In the genomic region with DNA sequence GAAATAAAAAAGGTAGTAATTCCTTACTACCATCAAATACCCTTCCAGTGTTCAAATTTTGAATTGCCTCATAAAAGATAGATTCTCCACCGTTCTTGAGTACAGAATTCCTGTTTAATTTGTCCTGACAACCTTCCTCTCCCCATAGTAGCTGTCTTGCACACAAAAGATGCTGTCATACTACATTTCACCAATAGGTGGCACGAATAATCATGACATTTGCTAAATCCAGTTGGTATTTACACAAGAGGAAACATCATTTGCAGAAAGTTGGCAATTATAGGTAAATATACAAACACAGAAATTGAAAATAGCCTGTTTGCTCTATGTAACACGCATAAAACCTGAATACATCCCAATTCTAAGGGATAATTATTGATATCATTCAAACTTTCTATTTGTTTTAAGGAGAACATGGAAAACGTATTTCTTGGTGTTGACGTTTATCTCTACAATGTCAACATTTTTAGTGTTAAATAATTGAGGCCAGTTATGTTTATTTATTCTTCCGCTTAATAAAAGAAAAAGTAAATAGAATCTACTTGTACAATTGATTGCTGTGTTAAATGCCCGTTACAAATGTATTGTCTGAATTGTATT, we compare ENCODE assay signal across 9 cellular contexts. TPM values are rescaled to one million over a fixed set of nuclear protein-coding genes. Genes with fewer than 3 reads are reported as not detected.
DNase-seq lines count a peak whose midpoint lies in the region; ATAC-seq, FAIRE-seq and TF ChIP-seq lines count a peak whose summit lies in the region.
"Had no signal": no experiment of that assay in that cellular context is flagged by ENCODE, and none has a peak within 500 bp of the region (broad histone marks: within the 10 kb centered on the region; RNA-seq: fewer than 3 reads in every experiment).

No MANE protein-coding gene starts in this region.

- no peak overlapping the region for H3K9ac ChIP-seq in HepG2 (ENCODE audit: insufficient read depth, low read depth, low read length)

- FAIRE-seq in HepG2 (lab: Jason Lieb, UNC), result peak; percentile 87

- TF ChIP-seq EP300 in HepG2 (IDR thresholded peaks at IDR 0.05; ENCODE audit: low read depth in 2 of 2, low read length in 2 of 2), result no peak
- TF ChIP-seq EP300 in HepG2 (CRISPR knock-in tag; IDR thresholded peaks at IDR 0.05; ENCODE audit: borderline replicate concordance), result no peak

- no TSS peak for BruUV-seq in HepG2 (replicated peaks; lab: Mats Ljungman, UMichigan)

- in situ Hi-C loops in T47D (cut with HindIII; ENCODE audit: low pct_unique_long_range_greater_than_20kb, low sequenced_read_pairs), result no loop called here
- in situ Hi-C loops in HepG2 (cut with HindIII; ENCODE audit: extremely low pct_ligation_motif_present, low pct_unique_long_range_greater_than_20kb), result no loop called here

- POLR2A ChIA-PET in HepG2 (lab: Yijun Ruan, JAX), result no interaction called here

- no peak overlapping the region for H2AFZ ChIP-seq in HepG2 (ENCODE audit: low read length)

- peak; percentile 28; the same call in 1 of the 2 replicates for TF ChIP-seq RAD21 in HepG2 (CRISPR knock-in tag; IDR thresholded peaks at IDR 0.05)

- peak; percentile 68 for TF ChIP-seq CTCF in HepG2 (CRISPR knock-in tag; IDR thresholded peaks at IDR 0.05)

- no peaks in the 10 kb centered on the region for H3K36me3 ChIP-seq in HepG2 (replicated peaks in 1 of 2; ENCODE audit: control insufficient read depth in 1 of 2, insufficient read depth in 2 of 2, low read length in 2 of 2)

- CTCF ChIA-PET in HepG2 (lab: Yijun Ruan, JAX; ENCODE audit: low intra/inter-chr PET ratio, low total read pairs), result interaction anchor here (0.6 to 1.9 kb wide), 5 partner anchors 39 to 340 kb away, joined by 3 to 6 read pairs (median 3); no protein-coding TSS in a partner anchor

- no peaks in the 10 kb centered on the region for H3K27me3 ChIP-seq in HepG2 (ENCODE audit: control insufficient read depth in 1 of 2, insufficient read depth in 2 of 2, low read length in 2 of 2)

- H3K27ac ChIP-seq in HepG2 (ENCODE audit: extremely low read length, insufficient read depth, low read length), result no peak overlapping the region

- no peak overlapping the region for H3K4me3 ChIP-seq in HepG2 (replicated peaks in 1 of 3; ENCODE audit: insufficient read depth in 1 of 3, low read depth in 2 of 3, low read length in 3 of 3)

- H3K9me3 ChIP-seq in HepG2 (ENCODE audit: low read length), result no peaks in the 10 kb centered on the region

- no peaks in the 10 kb centered on the region for H3K79me2 ChIP-seq in HepG2 (ENCODE audit: insufficient read depth, low read length)

- ATAC-seq in HG02981 (IDR thresholded peaks at IDR 0.05; ENCODE audit: unreplicated experiment) (peak; percentile 64), HepG2 (peak; percentile 70), HG02571 (IDR thresholded peaks at IDR 0.05; ENCODE audit: unreplicated experiment) (no peak)
- ATAC-seq: effector memory CD8-positive, alpha-beta T cell had no signal

- TF ChIP-seq POLR2A in HepG2 (IDR thresholded peaks at IDR 0.05; ENCODE audit: insufficient read depth in 1 of 2, low read depth in 2 of 2, low read length in 2 of 2), result no peak

- peak; percentile 10 for DNase-seq in stimulated activated CD4-positive, alpha-beta T cell treated with anti-CD3 and anti-CD28 coated beads, Interleukin-4, amount 100 ng/mL, for 24 hours
- DNase-seq in stimulated activated CD4-positive, alpha-beta T cell treated with anti-CD3 and anti-CD28 coated beads, Interleukin-4, amount 100 ng/mL, for 1 hour, result no peak
- peak; percentile 78 for DNase-seq in NCI-H526 treated with DMSO at 0.1 percent for 48 hours (lab: John Stamatoyannopoulos, UW)
- DNase-seq in T47D (ENCODE audit: low read depth in 1 of 2, low spot score in 1 of 2), result peak; percentile 44 to 78
- peak; percentile 55 for DNase-seq in HepG2 (ENCODE audit: low spot score)
- no peak for DNase-seq in activated effector memory CD4-positive, alpha-beta T cell treated with anti-CD3 and anti-CD28 coated beads, Interleukin-2, amount 50 U/mL, for 16 hours

- no peak overlapping the region for H3K4me2 ChIP-seq in HepG2 (ENCODE audit: low read depth, low read length)

- intact Hi-C loops in HepG2 (cut with micrococcal nuclease; ENCODE audit: unreplicated experiment), result loop anchor here (1.0 to 2.0 kb wide), 2 partner anchors 167 to 341 kb away; no protein-coding TSS in a partner anchor

- 36% methylated on average over 7 of the region's 7 CpGs for WGBS in HepG2 (ENCODE audit: low lambda C conversion rate)

- no peaks in the 10 kb centered on the region for H3K4me1 ChIP-seq in HepG2 (ENCODE audit: insufficient read depth, low read length)

- no peaks in the 10 kb centered on the region for H4K20me1 ChIP-seq in HepG2 (ENCODE audit: insufficient read depth, low read length)

TF ChIP-seq in HepG2, 621 proteins besides CTCF, POLR2A, EP300 and RAD21 (continues in another document):
- TF ChIP-seq POLR2AphosphoS5 (IDR thresholded peaks at IDR 0.05; ENCODE audit: low read depth, low read length) (no peak), SMC3 (IDR thresholded peaks at IDR 0.05; ENCODE audit: low read length) (peak; percentile 31; the same call in 1 of the 2 replicates), TBX2 (CRISPR knock-in tag; IDR thresholded peaks at IDR 0.05; ENCODE audit: borderline replicate concordance) (no peak)
- TF ChIP-seq, protein P1, sequence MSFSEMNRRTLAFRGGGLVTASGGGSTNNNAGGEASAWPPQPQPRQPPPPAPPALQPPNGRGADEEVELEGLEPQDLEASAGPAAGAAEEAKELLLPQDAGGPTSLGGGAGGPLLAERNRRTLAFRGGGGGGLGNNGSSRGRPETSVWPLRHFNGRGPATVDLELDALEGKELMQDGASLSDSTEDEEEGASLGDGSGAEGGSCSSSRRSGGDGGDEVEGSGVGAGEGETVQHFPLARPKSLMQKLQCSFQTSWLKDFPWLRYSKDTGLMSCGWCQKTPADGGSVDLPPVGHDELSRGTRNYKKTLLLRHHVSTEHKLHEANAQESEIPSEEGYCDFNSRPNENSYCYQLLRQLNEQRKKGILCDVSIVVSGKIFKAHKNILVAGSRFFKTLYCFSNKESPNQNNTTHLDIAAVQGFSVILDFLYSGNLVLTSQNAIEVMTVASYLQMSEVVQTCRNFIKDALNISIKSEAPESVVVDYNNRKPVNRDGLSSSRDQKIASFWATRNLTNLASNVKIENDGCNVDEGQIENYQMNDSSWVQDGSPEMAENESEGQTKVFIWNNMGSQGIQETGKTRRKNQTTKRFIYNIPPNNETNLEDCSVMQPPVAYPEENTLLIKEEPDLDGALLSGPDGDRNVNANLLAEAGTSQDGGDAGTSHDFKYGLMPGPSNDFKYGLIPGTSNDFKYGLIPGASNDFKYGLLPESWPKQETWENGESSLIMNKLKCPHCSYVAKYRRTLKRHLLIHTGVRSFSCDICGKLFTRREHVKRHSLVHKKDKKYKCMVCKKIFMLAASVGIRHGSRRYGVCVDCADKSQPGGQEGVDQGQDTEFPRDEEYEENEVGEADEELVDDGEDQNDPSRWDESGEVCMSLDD (CRISPR knock-in tag; IDR thresholded peaks at IDR 0.05; ENCODE audit: borderline replicate concordance), result no peak
- TF ChIP-seq, protein P2, sequence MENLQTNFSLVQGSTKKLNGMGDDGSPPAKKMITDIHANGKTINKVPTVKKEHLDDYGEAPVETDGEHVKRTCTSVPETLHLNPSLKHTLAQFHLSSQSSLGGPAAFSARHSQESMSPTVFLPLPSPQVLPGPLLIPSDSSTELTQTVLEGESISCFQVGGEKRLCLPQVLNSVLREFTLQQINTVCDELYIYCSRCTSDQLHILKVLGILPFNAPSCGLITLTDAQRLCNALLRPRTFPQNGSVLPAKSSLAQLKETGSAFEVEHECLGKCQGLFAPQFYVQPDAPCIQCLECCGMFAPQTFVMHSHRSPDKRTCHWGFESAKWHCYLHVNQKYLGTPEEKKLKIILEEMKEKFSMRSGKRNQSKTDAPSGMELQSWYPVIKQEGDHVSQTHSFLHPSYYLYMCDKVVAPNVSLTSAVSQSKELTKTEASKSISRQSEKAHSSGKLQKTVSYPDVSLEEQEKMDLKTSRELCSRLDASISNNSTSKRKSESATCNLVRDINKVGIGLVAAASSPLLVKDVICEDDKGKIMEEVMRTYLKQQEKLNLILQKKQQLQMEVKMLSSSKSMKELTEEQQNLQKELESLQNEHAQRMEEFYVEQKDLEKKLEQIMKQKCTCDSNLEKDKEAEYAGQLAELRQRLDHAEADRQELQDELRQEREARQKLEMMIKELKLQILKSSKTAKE (CRISPR knock-in tag; IDR thresholded peaks at IDR 0.05; ENCODE audit: borderline replicate concordance), result no peak

RNA-seq across cellular contexts. Expression of a gene that starts 58.3 kb away (rescaled TPM):
- total RNA-seq in HepG2 (2016; rRNA removed; fragmentation: Illumina TruSeq; extraction: Trizol), result not detected in 2 replicates
- not detected in 2 replicates for total RNA-seq in HepG2 (2016; cell fraction: cytosol; rRNA removed; fragmentation: Illumina TruSeq; extraction: Trizol; ENCODE audit: low read depth)
- not detected in 2 replicates for total RNA-seq in HepG2 (2016; cell fraction: insoluble cytoplasmic fraction; rRNA removed; fragmentation: Illumina TruSeq; extraction: Trizol)
- not detected in 2 replicates for total RNA-seq in HepG2 (2016; cell fraction: membrane; rRNA removed; fragmentation: Illumina TruSeq; extraction: Trizol)
- not detected in 2 replicates for total RNA-seq in HepG2 (2016; cell fraction: nucleus; rRNA removed; fragmentation: Illumina TruSeq; extraction: Trizol)
- not detected in 2 replicates for polyA plus RNA-seq in HepG2 (2011; rRNA removed)
- polyA plus RNA-seq in HepG2 (2011; cell fraction: cytosol; rRNA removed), result not detected in 2 replicates
- not detected in 2 replicates for polyA plus RNA-seq in HepG2 (2011; cell fraction: nucleus; rRNA removed)
- not detected in 2 replicates for polyA plus RNA-seq in HepG2 (2012)
- not detected in 2 replicates for polyA plus RNA-seq in HepG2 (2016; cell fraction: cytosol; fragmentation: Illumina TruSeq; extraction: Trizol; ENCODE audit: low read depth)
- not detected in 2 replicates for polyA plus RNA-seq in HepG2 (2016; cell fraction: insoluble cytoplasmic fraction; fragmentation: Illumina TruSeq; extraction: Trizol; ENCODE audit: low read depth)
- polyA plus RNA-seq in HepG2 (2016; cell fraction: membrane; fragmentation: Illumina TruSeq; extraction: Trizol; ENCODE audit: low read depth), result not detected in 2 replicates
- not detected in 2 replicates for polyA plus RNA-seq in HepG2 (2016; cell fraction: nucleus; fragmentation: Illumina TruSeq; extraction: Trizol; ENCODE audit: insufficient read depth, low read depth)
- polyA minus RNA-seq in HepG2 (2011; rRNA and poly(A)+ RNA removed; ENCODE audit: low replicate concordance), result not detected in 2 replicates
- not detected in 2 replicates for polyA minus RNA-seq in HepG2 (2011; cell fraction: cytosol; rRNA and poly(A)+ RNA removed)
- polyA minus RNA-seq in HepG2 (2011; cell fraction: nucleus; rRNA and poly(A)+ RNA removed), result not detected in 2 replicates

Comparison
In these comparisons a context has a peak if more than half of its experiments do, and no peak if none do; other contexts are left out.
1. DNase-seq: peak in stimulated activated CD4-positive, alpha-beta T cell treated with anti-CD3 and anti-CD28 coated beads, Interleukin-4, amount 100 ng/mL, for 24 hours (single experiment), NCI-H526 treated with DMSO at 0.1 percent for 48 hours (single experiment), T47D (2 of 2) and HepG2 (single experiment); none in stimulated activated CD4-positive, alpha-beta T cell treated with anti-CD3 and anti-CD28 coated beads, Interleukin-4, amount 100 ng/mL, for 1 hour (single experiment) and activated effector memory CD4-positive, alpha-beta T cell treated with anti-CD3 and anti-CD28 coated beads, Interleukin-2, amount 50 U/mL, for 16 hours (single experiment).